ENCODE assay signal across 11 cellular contexts in genomic region chrX:23844502-23845138, GRCh38.
A peak's percentile ranks its signal among the peaks of the same experiment; 100 is the strongest.
DNase-seq lines count a peak whose midpoint lies in the region; ATAC-seq, FAIRE-seq and TF ChIP-seq lines count a peak whose summit lies in the region.
"Had no signal": no experiment of that assay in that cellular context is flagged by ENCODE, and none has a peak within 500 bp of the region (broad histone marks: within the 10 kb centered on the region; RNA-seq: fewer than 3 reads in every experiment).

No MANE protein-coding gene starts in this region.

- no peaks in the 10 kb centered on the region for H3K79me2 ChIP-seq in K562 (ENCODE audit: control insufficient read depth, insufficient read depth, low read length)

- no TSS peak for BruUV-seq in K562 (replicated peaks; lab: Mats Ljungman, UMichigan)
- no TSS peak for BruUV-seq in A673 (replicated peaks; lab: Mats Ljungman, UMichigan)

- H2AFZ ChIP-seq in K562 (ENCODE audit: low read depth, low read length), result peak overlapping the region; percentile 54

- H3K9me1 ChIP-seq in K562 (ENCODE audit: control insufficient read depth, insufficient read depth, low read length), result no peaks in the 10 kb centered on the region

- H3K4me1 ChIP-seq in HUES48 (ENCODE audit: control insufficient read depth, insufficient read depth, low read length), result peaks cover 18% of the 10 kb centered on the region
- peaks cover 8 to 19% of the 10 kb centered on the region in 2 experiments; a peak in 4 of 5 replicates for H3K4me1 ChIP-seq in K562 (replicated peaks in 1 of 2; ENCODE audit: control insufficient read depth in 2 of 2, insufficient read depth in 2 of 2, low read length in 2 of 2)
- no peaks in the 10 kb centered on the region for H3K4me1 ChIP-seq in small intestine (ENCODE audit: control insufficient read depth in 2 of 2, insufficient read depth in 1 of 2, low read depth in 1 of 2, low read length in 1 of 2)
- H3K4me1 ChIP-seq in A673 (ENCODE audit: insufficient read depth, low read length, poor library complexity, severe bottlenecking), result peaks cover 13% of the 10 kb centered on the region
- H3K4me1 ChIP-seq: tibial artery had no signal

- peak in 1 of 2 experiments; percentile 23; a peak in 2 of 4 replicates for TF ChIP-seq RAD21 in K562 (CRISPR knock-in tag; conservative IDR thresholded peaks at IDR 0.05 in 1 of 2, IDR thresholded peaks at IDR 0.05 in 1 of 2)

- H3K27me3 ChIP-seq in HUES48 (ENCODE audit: control insufficient read depth, insufficient read depth, low read length) (no peaks in the 10 kb centered on the region), K562 (ENCODE audit: control insufficient read depth in 2 of 2, insufficient read depth in 2 of 2, low read length in 2 of 2) (no peaks in the 10 kb centered on the region), layer of hippocampus (ENCODE audit: control insufficient read depth, insufficient read depth, low read length) (no peaks in the 10 kb centered on the region), small intestine (ENCODE audit: control insufficient read depth in 2 of 2, insufficient read depth in 2 of 2, low read length in 2 of 2) (no peaks in the 10 kb centered on the region), A673 (replicated peaks; ENCODE audit: insufficient read depth, low read depth, low read length, poor library complexity) (no peaks in the 10 kb centered on the region)
- H3K27me3 ChIP-seq: tibial artery had no signal

- CTCF ChIA-PET in K562 (lab: Yijun Ruan, JAX; ENCODE audit: low intra/inter-chr PET ratio) (no interaction called here), A673 (lab: Charles Lee) (no interaction called here)

- H3K9ac ChIP-seq in HUES48 (ENCODE audit: low read depth, low read length) (no peak overlapping the region), K562 (ENCODE audit: insufficient read depth in 1 of 2, low read depth in 2 of 2, low read length in 2 of 2) (peak overlapping the region; percentile 26 to 54; a peak in 2 of 4 replicates)

- H3K27ac ChIP-seq in HUES48 (ENCODE audit: low read depth, low read length) (peak overlapping the region; percentile 26), K562 (ENCODE audit: extremely low read depth, low read depth, low read length) (peak overlapping the region; percentile 74), layer of hippocampus (ENCODE audit: low read depth, low read length) (peak overlapping the region; percentile 10), small intestine (ENCODE audit: low read depth in 1 of 2, low read length in 1 of 2) (peak overlapping the region; percentile 67 to 81), A673 (ENCODE audit: low read depth, low read length, poor library complexity, severe bottlenecking) (no peak overlapping the region)
- H3K27ac ChIP-seq: tibial artery had no signal

- no peak for TF ChIP-seq CTCF in K562 (IDR thresholded peaks at IDR 0.05 in 2 of 3, conservative IDR thresholded peaks at IDR 0.05 in 1 of 3; ENCODE audit: insufficient read depth in 2 of 3, low read depth in 1 of 3, low read length in 3 of 3)
- TF ChIP-seq CTCF in A673 (conservative IDR thresholded peaks at IDR 0.05; ENCODE audit: low read depth, low read length), result no peak

- FAIRE-seq in K562 (lab: Jason Lieb, UNC) (peak; percentile 88), small intestine (lab: Jason Lieb, UNC) (no peak)
- FAIRE-seq: TTC549 had no signal

- no peak overlapping the region for H3K4me3 ChIP-seq in HUES48 (ENCODE audit: low read depth, low read length)
- H3K4me3 ChIP-seq in K562, result no peak overlapping the region
- no peak overlapping the region for H3K4me3 ChIP-seq in small intestine (ENCODE audit: low read depth in 1 of 2, low read length in 2 of 2)
- no peak overlapping the region for H3K4me3 ChIP-seq in A673 (ENCODE audit: low read depth, low read length, poor library complexity, severe bottlenecking)
- H3K4me3 ChIP-seq: tibial artery had no signal

- H3K4me2 ChIP-seq in K562 (ENCODE audit: insufficient read depth, low read length), result peak overlapping the region; percentile 72

- TF ChIP-seq EP300 in K562 (IDR thresholded peaks at IDR 0.05; ENCODE audit: low read length), result peak; percentile 74

- peak; percentile 11 to 66 (median 26) for DNase-seq in K562 (ENCODE audit: extremely low read depth in 1 of 4, low spot score in 3 of 4)
- peak; percentile 81 for DNase-seq in small intestine
- DNase-seq in mesenteric fat pad (ENCODE audit: low spot score), result no peak
- DNase-seq in stimulated activated CD4-positive, alpha-beta T cell treated with anti-CD3 and anti-CD28 coated beads, Interleukin-2, amount 100 ng/mL, for 24 hours, result no peak
- DNase-seq in activated CD4-positive, alpha-beta T cell treated with anti-CD3 and anti-CD28 coated beads for 4 hours, result no peak
- no peak for DNase-seq in A673 (ENCODE audit: low spot score)
- DNase-seq: NCI-H2029 treated with DMSO at 0.1 percent for 48 hours had no signal

- peak; percentile 86 for ATAC-seq in K562

- intact Hi-C loops in K562 (cut with micrococcal nuclease) (loop anchor here (2.0 to 5.0 kb wide), 2 partner anchors 58 to 62 kb away; partner anchors contain the start of gene SAT1), A673 (cut with micrococcal nuclease; ENCODE audit: unreplicated experiment) (no loop called here)

- H4K20me1 ChIP-seq in K562 (replicated peaks; ENCODE audit: control insufficient read depth, insufficient read depth, low read length), result no peaks in the 10 kb centered on the region

- H3K36me3 ChIP-seq in HUES48 (ENCODE audit: control insufficient read depth, insufficient read depth, low read length), result no peaks in the 10 kb centered on the region
- H3K36me3 ChIP-seq in K562 (ENCODE audit: control insufficient read depth, insufficient read depth, low read length), result no peaks in the 10 kb centered on the region
- H3K36me3 ChIP-seq in small intestine (ENCODE audit: control insufficient read depth in 2 of 2, insufficient read depth in 2 of 2, low read length in 2 of 2), result no peaks in the 10 kb centered on the region
- no peaks in the 10 kb centered on the region for H3K36me3 ChIP-seq in A673 (ENCODE audit: insufficient read depth, low read length, poor library complexity, severe bottlenecking)
- H3K36me3 ChIP-seq: tibial artery had no signal

- POLR2A ChIA-PET in K562 (lab: Yijun Ruan, JAX), result interaction anchor here (0.7 to 1.2 kb wide), 2 partner anchors 45 to 164 kb away, joined by 3 read pairs; no protein-coding TSS in a partner anchor
- POLR2A ChIA-PET in A673 (lab: Charles Lee; ENCODE audit: low non-redundant PET), result no interaction called here

- in situ Hi-C loops in K562 (cut with MboI), result no loop called here

- 0% methylated on average over 6 of the region's 7 CpGs for WGBS in K562 (ENCODE audit: insufficient coverage, low coverage, missing lambda C conversion rate)
- 24 to 43% (median 39%) methylated on average over 7 of the region's 7 CpGs for WGBS in small intestine, 3 donors

- no peaks in the 10 kb centered on the region for H3K9me3 ChIP-seq in HUES48 (ENCODE audit: control insufficient read depth, insufficient read depth, low read length)
- no peaks in the 10 kb centered on the region for H3K9me3 ChIP-seq in K562 (replicated peaks; ENCODE audit: control insufficient read depth, insufficient read depth, low read depth, low read length)
- H3K9me3 ChIP-seq in small intestine (ENCODE audit: control insufficient read depth, low read depth), result no peaks in the 10 kb centered on the region
- H3K9me3 ChIP-seq in A673 (ENCODE audit: low read depth, low read length, poor library complexity, severe bottlenecking), result no peaks in the 10 kb centered on the region
- H3K9me3 ChIP-seq: tibial artery had no signal

- TF ChIP-seq POLR2A in K562 (conservative IDR thresholded peaks at IDR 0.05), result no peak

TF ChIP-seq in K562, 482 proteins besides CTCF, POLR2A, EP300 and RAD21 (continues in another document):
- TF ChIP-seq MITF (IDR thresholded peaks at IDR 0.05) (peak; percentile 84), ZNF263 (CRISPR knock-in tag; IDR thresholded peaks at IDR 0.05; ENCODE audit: borderline replicate concordance) (0 out of 2 replicates have a peak, but pooled peaks have one; percentile 23), ELK3 (CRISPR knock-in tag; IDR thresholded peaks at IDR 0.05) (no peak), SOX6 (IDR thresholded peaks at IDR 0.05) (peak; percentile 84), BRF2 (IDR thresholded peaks at IDR 0.05; ENCODE audit: borderline replicate concordance, insufficient read depth, insufficient read length) (no peak), ZNF583 (CRISPR knock-in tag; IDR thresholded peaks at IDR 0.05) (no peak)

Comparison
In these comparisons a context has a peak if more than half of its experiments do, and no peak if none do; other contexts are left out.
1. DNase-seq: peak in K562 (4 of 4) and small intestine (single experiment); none in mesenteric fat pad (single experiment), stimulated activated CD4-positive, alpha-beta T cell treated with anti-CD3 and anti-CD28 coated beads, Interleukin-2, amount 100 ng/mL, for 24 hours (0 of 2), activated CD4-positive, alpha-beta T cell treated with anti-CD3 and anti-CD28 coated beads for 4 hours (0 of 2) and A673 (single experiment).